11 cellular contexts compared by ENCODE assay signal in the genomic region with DNA sequence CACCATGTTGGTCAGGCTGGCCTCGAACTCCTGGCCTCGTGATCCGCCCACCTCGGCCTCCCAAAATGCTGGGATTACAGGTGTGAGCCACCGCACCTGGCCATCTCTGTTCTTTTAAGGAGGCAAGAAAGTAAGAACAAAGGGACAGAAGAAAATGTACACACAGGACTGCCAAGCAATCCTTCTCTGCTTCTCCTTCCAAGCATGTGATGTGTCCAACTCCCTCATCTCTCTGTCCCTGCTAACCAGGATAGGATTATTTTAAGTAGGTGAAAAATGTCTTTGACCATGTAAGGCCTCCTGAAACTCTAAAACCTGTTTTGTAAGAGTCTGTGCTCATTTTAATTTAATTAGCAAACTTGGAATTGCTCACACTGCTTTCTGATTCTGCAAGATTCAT.
"Had no signal": no experiment of that assay in that cellular context is flagged by ENCODE, and none has a peak within 500 bp of the region (broad histone marks: within the 10 kb centered on the region; RNA-seq: fewer than 3 reads in every experiment).

No MANE protein-coding gene starts in this region.

- H3K4me1 ChIP-seq: left ventricle myocardium inferior, psoas muscle had no signal

- H3K27ac ChIP-seq: left ventricle myocardium inferior, psoas muscle, upper lobe of right lung had no signal

- H3K36me3 ChIP-seq: left ventricle myocardium inferior, spleen, upper lobe of right lung had no signal

- H3K9ac ChIP-seq: SK-N-SH had no signal

- DNase-seq: activated CD4-positive, alpha-beta T cell treated with anti-CD3 and anti-CD28 coated beads for 1 hour; activated T-cell treated with anti-CD3 and anti-CD28 coated beads for 4 hours; cerebellar nuclear complex; left ventricle myocardium inferior; nephron progenitor cell; occipital lobe; psoas muscle; spleen; T-helper 9 cell; upper lobe of right lung had no signal

- H3K9me3 ChIP-seq: left ventricle myocardium inferior, psoas muscle, SK-N-SH, spleen, upper lobe of right lung had no signal

- H3K27me3 ChIP-seq: spleen, upper lobe of right lung had no signal

- H3K4me3 ChIP-seq: left ventricle myocardium inferior, psoas muscle, spleen, upper lobe of right lung had no signal
